In genomic region chr1:153633747-153634665, GRCh38 we compare ENCODE assay signal across 1 cellular context.
TF ChIP-seq lines count a peak whose summit lies in the region.

Gene CHTOP, plus strand, starts transcription at chr1:153634066. Its CDS starts 2,523 bp downstream, at chr1:153636589.

TF ChIP-seq in HepG2, 621 proteins besides CTCF, POLR2A, EP300 and RAD21 (continued from another document and continues in another):
- TF ChIP-seq ZNF318 (CRISPR knock-in tag; IDR thresholded peaks at IDR 0.05) (0 out of 2 replicates have a peak, but pooled peaks have one; percentile 81), ZNF326 (CRISPR knock-in tag; IDR thresholded peaks at IDR 0.05; ENCODE audit: borderline replicate concordance) (no peak), YEATS2 (CRISPR knock-in tag; IDR thresholded peaks at IDR 0.05; ENCODE audit: borderline replicate concordance) (peak; percentile 71; the same call in 1 of the 2 replicates), TBX2 (CRISPR knock-in tag; IDR thresholded peaks at IDR 0.05; ENCODE audit: borderline replicate concordance) (peak; percentile 87), ATAD3A (CRISPR knock-in tag; IDR thresholded peaks at IDR 0.05) (no peak), DNMT1 (CRISPR knock-in tag; IDR thresholded peaks at IDR 0.05) (no peak), ARID4A (CRISPR knock-in tag; IDR thresholded peaks at IDR 0.05; ENCODE audit: borderline replicate concordance) (peak; percentile 94), ZNF770 (CRISPR knock-in tag; IDR thresholded peaks at IDR 0.05) (peak; percentile 51), TRIM24 (CRISPR knock-in tag; IDR thresholded peaks at IDR 0.05) (no peak), RBM22 (optimal IDR thresholded peaks at IDR 0.05; ENCODE audit: low read length) (no peak), NR3C1 (CRISPR knock-in tag; IDR thresholded peaks at IDR 0.05) (no peak), HNRNPLL (IDR thresholded peaks at IDR 0.05; ENCODE audit: low read depth, low read length, poor library complexity, severe bottlenecking) (peak; percentile 89), HNRNPL (IDR thresholded peaks at IDR 0.05; ENCODE audit: low read depth, low read length) (peak; percentile 80), SCMH1 (CRISPR knock-in tag; IDR thresholded peaks at IDR 0.05; ENCODE audit: borderline replicate concordance) (no peak), ZFY (CRISPR knock-in tag; IDR thresholded peaks at IDR 0.05) (peak; percentile 86), FOXA1 (IDR thresholded peaks at IDR 0.05) (no peak), FOXA1 (CRISPR knock-in tag; IDR thresholded peaks at IDR 0.05) (peak; percentile 69), ZNF234 (CRISPR knock-in tag; conservative IDR thresholded peaks at IDR 0.05) (no peak), U2AF1 (optimal IDR thresholded peaks at IDR 0.05; ENCODE audit: low read depth, low read length) (peak; percentile 78), ZNF776 (CRISPR knock-in tag; IDR thresholded peaks at IDR 0.05) (peak; percentile 50; the same call in 1 of the 2 replicates), ZBTB49 (CRISPR knock-in tag; IDR thresholded peaks at IDR 0.05; ENCODE audit: borderline replicate concordance) (no peak), GABPB1 (CRISPR knock-in tag; IDR thresholded peaks at IDR 0.05) (peak; percentile 87), NONO (IDR thresholded peaks at IDR 0.05) (no peak), NONO (CRISPR knock-in tag; conservative IDR thresholded peaks at IDR 0.05) (peak; percentile 88), ZNF75D (CRISPR knock-in tag; IDR thresholded peaks at IDR 0.05; ENCODE audit: borderline replicate concordance) (peak; percentile 80; the same call in 1 of the 2 replicates), ISL2 (CRISPR knock-in tag; IDR thresholded peaks at IDR 0.05) (0 out of 2 replicates have a peak, but pooled peaks have one; percentile 36), CCDC6 (CRISPR knock-in tag; IDR thresholded peaks at IDR 0.05) (peak; percentile 84; the same call in 1 of the 2 replicates), NR2C2 (CRISPR knock-in tag; IDR thresholded peaks at IDR 0.05; ENCODE audit: borderline replicate concordance) (peak; percentile 69), KMT2A (CRISPR knock-in tag; IDR thresholded peaks at IDR 0.05) (peak; percentile 39; the same call in 1 of the 2 replicates), HOXA7 (CRISPR knock-in tag; IDR thresholded peaks at IDR 0.05) (no peak), YEATS4 (CRISPR knock-in tag; IDR thresholded peaks at IDR 0.05; ENCODE audit: borderline replicate concordance) (peak; percentile 72; the same call in 1 of the 2 replicates), SNAPC5 (CRISPR knock-in tag; IDR thresholded peaks at IDR 0.05; ENCODE audit: borderline replicate concordance) (no peak), CHCHD3 (CRISPR knock-in tag; IDR thresholded peaks at IDR 0.05) (no peak), ZNF350 (CRISPR knock-in tag; IDR thresholded peaks at IDR 0.05; ENCODE audit: borderline replicate concordance, low read depth) (peak; percentile 96), IRX3 (CRISPR knock-in tag; IDR thresholded peaks at IDR 0.05; ENCODE audit: borderline replicate concordance, low read depth) (no peak; the same call in 1 of the 2 replicates), IRF9 (CRISPR knock-in tag; IDR thresholded peaks at IDR 0.05; ENCODE audit: borderline replicate concordance) (peak; percentile 79; the same call in 1 of the 2 replicates), ZBTB46 (CRISPR knock-in tag; IDR thresholded peaks at IDR 0.05; ENCODE audit: borderline replicate concordance) (no peak), ZBTB8A (CRISPR knock-in tag; IDR thresholded peaks at IDR 0.05; ENCODE audit: borderline replicate concordance, low read depth) (no peak), ZNF562 (CRISPR knock-in tag; IDR thresholded peaks at IDR 0.05; ENCODE audit: borderline replicate concordance) (no peak)
